Comparison of ENCODE assay signal across 1 cellular context in the genomic region with DNA sequence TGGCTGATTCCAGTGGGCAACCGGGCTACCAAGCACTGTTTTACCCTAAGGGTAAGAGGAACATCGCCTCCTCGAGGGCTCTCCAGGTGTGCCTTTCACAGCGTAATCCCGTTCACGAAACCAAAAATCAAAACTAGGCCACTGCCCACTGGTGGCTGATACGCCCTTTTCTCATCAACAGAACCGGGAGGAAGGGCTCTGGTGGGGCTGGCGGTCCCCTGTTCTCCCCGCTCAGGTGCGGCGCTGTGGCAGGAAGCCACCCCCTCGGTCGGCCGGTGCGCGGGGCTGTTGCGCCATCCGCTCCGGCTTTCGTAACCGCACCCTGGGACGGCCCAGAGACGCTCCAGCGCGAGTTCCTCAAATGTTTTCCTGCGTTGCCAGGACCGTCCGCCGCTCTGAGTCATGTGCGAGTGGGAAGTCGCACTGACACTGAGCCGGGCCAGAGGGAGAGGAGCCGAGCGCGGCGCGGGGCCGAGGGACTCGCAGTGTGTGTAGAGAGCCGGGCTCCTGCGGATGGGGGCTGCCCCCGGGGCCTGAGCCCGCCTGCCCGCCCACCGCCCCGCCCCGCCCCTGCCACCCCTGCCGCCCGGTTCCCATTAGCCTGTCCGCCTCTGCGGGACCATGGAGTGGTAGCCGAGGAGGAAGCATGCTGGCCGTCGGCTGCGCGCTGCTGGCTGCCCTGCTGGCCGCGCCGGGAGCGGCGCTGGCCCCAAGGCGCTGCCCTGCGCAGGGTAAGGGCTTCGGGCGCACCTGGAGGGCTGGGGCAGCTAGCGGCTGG.
TF ChIP-seq lines count a peak whose summit lies in the region.

IL6R (plus strand) TSS at position 360 of the 778 bp plus-strand sequence; CDS start at position 647, 287 bp downstream.

TF ChIP-seq in HepG2, 621 proteins besides CTCF, POLR2A, EP300 and RAD21 (continued from another document and continues in another):
- TF ChIP-seq DMTF1 (CRISPR knock-in tag; IDR thresholded peaks at IDR 0.05) (no peak), SCMH1 (CRISPR knock-in tag; IDR thresholded peaks at IDR 0.05; ENCODE audit: borderline replicate concordance) (no peak), SIX1 (CRISPR knock-in tag; IDR thresholded peaks at IDR 0.05; ENCODE audit: borderline replicate concordance) (no peak), ZNF256 (CRISPR knock-in tag; conservative IDR thresholded peaks at IDR 0.05) (no peak), ZNF446 (CRISPR knock-in tag; IDR thresholded peaks at IDR 0.05) (no peak), FUBP1 (CRISPR knock-in tag; IDR thresholded peaks at IDR 0.05; ENCODE audit: borderline replicate concordance) (no peak), MAZ (IDR thresholded peaks at IDR 0.05; ENCODE audit: borderline replicate concordance, low read depth, low read length) (no peak), MAZ (CRISPR knock-in tag; IDR thresholded peaks at IDR 0.05; ENCODE audit: low read depth) (0 out of 2 replicates have a peak, but pooled peaks have one; percentile 21), ZNF33A (CRISPR knock-in tag; IDR thresholded peaks at IDR 0.05; ENCODE audit: borderline replicate concordance) (no peak), UBTF (CRISPR knock-in tag; IDR thresholded peaks at IDR 0.05) (peak; percentile 86), ZNF549 (CRISPR knock-in tag; IDR thresholded peaks at IDR 0.05) (no peak), ARHGAP35 (CRISPR knock-in tag; IDR thresholded peaks at IDR 0.05; ENCODE audit: borderline replicate concordance) (peak; percentile 24; the same call in 1 of the 2 replicates), ZNF749 (CRISPR knock-in tag; IDR thresholded peaks at IDR 0.05; ENCODE audit: borderline replicate concordance) (no peak), ZNF644 (CRISPR knock-in tag; IDR thresholded peaks at IDR 0.05; ENCODE audit: low read depth) (peak; percentile 48; the same call in 1 of the 2 replicates), IRX3 (CRISPR knock-in tag; IDR thresholded peaks at IDR 0.05; ENCODE audit: borderline replicate concordance, low read depth) (no peak), DZIP1 (CRISPR knock-in tag; IDR thresholded peaks at IDR 0.05) (no peak), MAFG (CRISPR knock-in tag; IDR thresholded peaks at IDR 0.05) (no peak), XBP1 (CRISPR knock-in tag; IDR thresholded peaks at IDR 0.05) (no peak), HMGA1 (CRISPR knock-in tag; conservative IDR thresholded peaks at IDR 0.05) (no peak), AKAP8 (CRISPR knock-in tag; IDR thresholded peaks at IDR 0.05) (no peak), MAF1 (CRISPR knock-in tag; IDR thresholded peaks at IDR 0.05; ENCODE audit: borderline replicate concordance) (no peak), FOXJ3 (CRISPR knock-in tag; IDR thresholded peaks at IDR 0.05; ENCODE audit: borderline replicate concordance) (peak; percentile 32; the same call in 1 of the 2 replicates), ZNF839 (CRISPR knock-in tag; IDR thresholded peaks at IDR 0.05; ENCODE audit: borderline replicate concordance) (no peak), ZBTB1 (CRISPR knock-in tag; IDR thresholded peaks at IDR 0.05; ENCODE audit: borderline replicate concordance) (0 out of 2 replicates have a peak, but pooled peaks have one; percentile 50), SP2 (CRISPR knock-in tag; IDR thresholded peaks at IDR 0.05) (no peak), ZNF614 (CRISPR knock-in tag; IDR thresholded peaks at IDR 0.05; ENCODE audit: borderline replicate concordance) (peak; percentile 69; the same call in 1 of the 2 replicates), TCF12 (IDR thresholded peaks at IDR 0.05) (no peak), TCF12 (CRISPR knock-in tag; IDR thresholded peaks at IDR 0.05) (no peak)
- TF ChIP-seq, protein P1, sequence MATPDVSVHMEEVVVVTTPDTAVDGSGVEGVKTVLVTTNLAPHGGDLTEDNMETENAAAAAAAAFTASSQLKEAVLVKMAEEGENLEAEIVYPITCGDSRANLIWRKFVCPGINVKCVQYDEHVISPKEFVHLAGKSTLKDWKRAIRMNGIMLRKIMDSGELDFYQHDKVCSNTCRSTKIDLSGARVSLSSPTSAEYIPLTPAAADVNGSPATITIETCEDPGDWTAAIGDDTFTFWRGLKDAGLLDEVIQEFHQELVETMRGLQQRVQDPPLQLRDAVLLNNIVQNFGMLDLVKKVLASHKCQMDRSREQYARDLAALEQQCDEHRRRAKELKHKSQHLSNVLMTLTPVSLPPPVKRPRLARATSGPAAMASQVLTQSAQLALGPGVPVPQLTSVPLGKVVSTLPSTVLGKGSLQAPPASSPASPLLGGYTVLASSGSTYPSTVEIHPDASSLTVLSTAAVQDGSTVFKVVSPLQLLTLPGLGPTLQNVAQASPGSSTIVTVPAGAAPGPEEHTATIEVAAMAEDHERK (CRISPR knock-in tag; IDR thresholded peaks at IDR 0.05; ENCODE audit: low read depth) = no peak
- TF ChIP-seq, protein P2, sequence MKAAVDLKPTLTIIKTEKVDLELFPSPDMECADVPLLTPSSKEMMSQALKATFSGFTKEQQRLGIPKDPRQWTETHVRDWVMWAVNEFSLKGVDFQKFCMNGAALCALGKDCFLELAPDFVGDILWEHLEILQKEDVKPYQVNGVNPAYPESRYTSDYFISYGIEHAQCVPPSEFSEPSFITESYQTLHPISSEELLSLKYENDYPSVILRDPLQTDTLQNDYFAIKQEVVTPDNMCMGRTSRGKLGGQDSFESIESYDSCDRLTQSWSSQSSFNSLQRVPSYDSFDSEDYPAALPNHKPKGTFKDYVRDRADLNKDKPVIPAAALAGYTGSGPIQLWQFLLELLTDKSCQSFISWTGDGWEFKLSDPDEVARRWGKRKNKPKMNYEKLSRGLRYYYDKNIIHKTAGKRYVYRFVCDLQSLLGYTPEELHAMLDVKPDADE (CRISPR knock-in tag; IDR thresholded peaks at IDR 0.05) = no peak
- TF ChIP-seq, protein P3, sequence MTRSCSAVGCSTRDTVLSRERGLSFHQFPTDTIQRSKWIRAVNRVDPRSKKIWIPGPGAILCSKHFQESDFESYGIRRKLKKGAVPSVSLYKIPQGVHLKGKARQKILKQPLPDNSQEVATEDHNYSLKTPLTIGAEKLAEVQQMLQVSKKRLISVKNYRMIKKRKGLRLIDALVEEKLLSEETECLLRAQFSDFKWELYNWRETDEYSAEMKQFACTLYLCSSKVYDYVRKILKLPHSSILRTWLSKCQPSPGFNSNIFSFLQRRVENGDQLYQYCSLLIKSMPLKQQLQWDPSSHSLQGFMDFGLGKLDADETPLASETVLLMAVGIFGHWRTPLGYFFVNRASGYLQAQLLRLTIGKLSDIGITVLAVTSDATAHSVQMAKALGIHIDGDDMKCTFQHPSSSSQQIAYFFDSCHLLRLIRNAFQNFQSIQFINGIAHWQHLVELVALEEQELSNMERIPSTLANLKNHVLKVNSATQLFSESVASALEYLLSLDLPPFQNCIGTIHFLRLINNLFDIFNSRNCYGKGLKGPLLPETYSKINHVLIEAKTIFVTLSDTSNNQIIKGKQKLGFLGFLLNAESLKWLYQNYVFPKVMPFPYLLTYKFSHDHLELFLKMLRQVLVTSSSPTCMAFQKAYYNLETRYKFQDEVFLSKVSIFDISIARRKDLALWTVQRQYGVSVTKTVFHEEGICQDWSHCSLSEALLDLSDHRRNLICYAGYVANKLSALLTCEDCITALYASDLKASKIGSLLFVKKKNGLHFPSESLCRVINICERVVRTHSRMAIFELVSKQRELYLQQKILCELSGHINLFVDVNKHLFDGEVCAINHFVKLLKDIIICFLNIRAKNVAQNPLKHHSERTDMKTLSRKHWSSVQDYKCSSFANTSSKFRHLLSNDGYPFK (CRISPR knock-in tag; IDR thresholded peaks at IDR 0.05; ENCODE audit: borderline replicate concordance) = no peak
- TF ChIP-seq, protein P4, sequence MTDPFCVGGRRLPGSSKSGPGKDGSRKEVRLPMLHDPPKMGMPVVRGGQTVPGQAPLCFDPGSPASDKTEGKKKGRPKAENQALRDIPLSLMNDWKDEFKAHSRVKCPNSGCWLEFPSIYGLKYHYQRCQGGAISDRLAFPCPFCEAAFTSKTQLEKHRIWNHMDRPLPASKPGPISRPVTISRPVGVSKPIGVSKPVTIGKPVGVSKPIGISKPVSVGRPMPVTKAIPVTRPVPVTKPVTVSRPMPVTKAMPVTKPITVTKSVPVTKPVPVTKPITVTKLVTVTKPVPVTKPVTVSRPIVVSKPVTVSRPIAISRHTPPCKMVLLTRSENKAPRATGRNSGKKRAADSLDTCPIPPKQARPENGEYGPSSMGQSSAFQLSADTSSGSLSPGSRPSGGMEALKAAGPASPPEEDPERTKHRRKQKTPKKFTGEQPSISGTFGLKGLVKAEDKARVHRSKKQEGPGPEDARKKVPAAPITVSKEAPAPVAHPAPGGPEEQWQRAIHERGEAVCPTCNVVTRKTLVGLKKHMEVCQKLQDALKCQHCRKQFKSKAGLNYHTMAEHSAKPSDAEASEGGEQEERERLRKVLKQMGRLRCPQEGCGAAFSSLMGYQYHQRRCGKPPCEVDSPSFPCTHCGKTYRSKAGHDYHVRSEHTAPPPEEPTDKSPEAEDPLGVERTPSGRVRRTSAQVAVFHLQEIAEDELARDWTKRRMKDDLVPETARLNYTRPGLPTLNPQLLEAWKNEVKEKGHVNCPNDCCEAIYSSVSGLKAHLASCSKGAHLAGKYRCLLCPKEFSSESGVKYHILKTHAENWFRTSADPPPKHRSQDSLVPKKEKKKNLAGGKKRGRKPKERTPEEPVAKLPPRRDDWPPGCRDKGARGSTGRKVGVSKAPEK (CRISPR knock-in tag; IDR thresholded peaks at IDR 0.05; ENCODE audit: borderline replicate concordance) = no peak
